In the genomic region with DNA sequence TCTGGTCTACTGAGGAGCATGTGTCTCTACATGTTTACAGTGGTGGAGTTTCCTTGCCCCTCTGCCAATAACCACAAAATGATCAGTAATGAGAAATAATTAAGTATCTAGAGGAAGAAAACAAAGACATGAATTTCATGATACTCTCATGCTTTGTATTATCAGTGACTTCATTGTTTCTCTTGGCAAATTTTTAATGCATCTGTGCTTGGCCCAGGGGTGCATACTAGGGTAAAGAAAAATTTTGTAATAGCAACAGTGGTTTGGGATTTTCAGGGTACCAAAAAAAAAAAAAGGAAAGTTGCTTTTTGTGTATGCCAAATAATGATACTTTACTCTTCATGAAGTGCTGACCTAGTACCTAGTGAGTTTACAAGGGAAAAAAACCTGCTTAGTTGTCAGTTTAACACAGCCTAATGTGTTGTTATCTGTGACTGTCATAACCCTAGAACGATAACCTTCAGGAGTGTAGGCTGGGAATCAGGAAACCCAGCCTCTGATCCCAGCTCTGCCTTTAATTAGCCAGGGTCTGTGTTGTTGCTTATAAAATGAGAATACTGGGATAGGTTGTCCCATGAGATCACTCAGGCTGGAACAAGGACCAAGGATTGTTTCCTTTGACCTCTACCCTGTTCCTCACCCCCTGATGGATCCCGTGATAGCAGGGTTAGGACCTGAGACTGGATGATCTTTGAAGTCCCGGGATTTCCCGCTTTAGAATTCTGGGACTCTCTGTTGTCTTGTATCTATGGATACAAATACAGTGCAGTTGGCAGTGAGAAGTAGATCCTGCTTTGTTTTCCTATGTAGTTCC, we compare ENCODE assay signal across 17 cellular contexts.
DNase-seq lines count a peak whose midpoint lies in the region; ATAC-seq and TF ChIP-seq lines count a peak whose summit lies in the region.
"Had no signal": no experiment of that assay in that cellular context is flagged by ENCODE, and none has a peak within 500 bp of the region (broad histone marks: within the 10 kb centered on the region; RNA-seq: fewer than 3 reads in every experiment).

No MANE protein-coding gene starts in this region.

- ATAC-seq in left lobe of liver (peak; percentile 56), GM21529 (IDR thresholded peaks at IDR 0.05; ENCODE audit: unreplicated experiment) (no peak), GM18502 (IDR thresholded peaks at IDR 0.05; ENCODE audit: poor library complexity, unreplicated experiment) (no peak)
- ATAC-seq: GM23338 had no signal

- H3K4me3 Mint-ChIP-seq in endodermal cell: no peak overlapping the region
- H3K4me3 Mint-ChIP-seq: activated CD4-positive, alpha-beta memory T cell treated with anti-CD3 and anti-CD28 coated beads for 36 hours; activated naive CD4-positive, alpha-beta T cell treated with anti-CD3 and anti-CD28 coated beads, Interleukin-2, amount 10 ng/mL, durations not matched to agents 7 days and 5 days; CD4-positive, CD25-positive, alpha-beta regulatory T cell; GM23338 had no signal

- H3K27me3 ChIP-seq in endodermal cell (ENCODE audit: control insufficient read depth, insufficient read depth, low read length, poor library complexity, severe bottlenecking) (no peaks in the 10 kb centered on the region), sigmoid colon (no peaks in the 10 kb centered on the region)
- H3K27me3 ChIP-seq: dorsolateral prefrontal cortex had no signal

- intact Hi-C loops in sigmoid colon (cut with DNase I): loop anchor here (5.0 kb wide), 1 partner anchor 88 kb away; no protein-coding TSS in a partner anchor

- TF ChIP-seq EP300 in sigmoid colon (IDR thresholded peaks at IDR 0.05): peak in 1 of 4 donors; percentile 27

- H3K9me3 ChIP-seq in endodermal cell (ENCODE audit: control insufficient read depth, low read length) (no peaks in the 10 kb centered on the region), sigmoid colon (no peaks in the 10 kb centered on the region)

- no peaks in the 10 kb centered on the region for H3K27me3 Mint-ChIP-seq in endodermal cell (ENCODE audit: insufficient read depth)
- H3K27me3 Mint-ChIP-seq: activated CD4-positive, alpha-beta memory T cell treated with anti-CD3 and anti-CD28 coated beads for 36 hours; activated naive CD4-positive, alpha-beta T cell treated with anti-CD3 and anti-CD28 coated beads, Interleukin-2, amount 10 ng/mL, durations not matched to agents 7 days and 5 days; CD4-positive, CD25-positive, alpha-beta regulatory T cell had no signal

- no peak for TF ChIP-seq CTCF in endodermal cell (conservative IDR thresholded peaks at IDR 0.05)
- no peak for TF ChIP-seq CTCF in sigmoid colon (IDR thresholded peaks at IDR 0.05)

- H3K36me3 ChIP-seq in endodermal cell (ENCODE audit: control insufficient read depth, insufficient read depth, low read length): no peaks in the 10 kb centered on the region
- H3K36me3 ChIP-seq in sigmoid colon: no peaks in the 10 kb centered on the region

- no peak overlapping the region for H3K9ac ChIP-seq in endodermal cell (ENCODE audit: extremely low read depth, low read length, poor library complexity, severe bottlenecking)

- peaks cover 3% of the 10 kb centered on the region for H3K36me3 Mint-ChIP-seq in endodermal cell (ENCODE audit: low read depth)
- H3K36me3 Mint-ChIP-seq: activated CD4-positive, alpha-beta memory T cell treated with anti-CD3 and anti-CD28 coated beads for 36 hours; activated naive CD4-positive, alpha-beta T cell treated with anti-CD3 and anti-CD28 coated beads, Interleukin-2, amount 10 ng/mL, durations not matched to agents 7 days and 5 days had no signal

- no peak overlapping the region for H3K27ac Mint-ChIP-seq in endodermal cell
- H3K27ac Mint-ChIP-seq: activated CD4-positive, alpha-beta memory T cell treated with anti-CD3 and anti-CD28 coated beads for 36 hours; activated naive CD4-positive, alpha-beta T cell treated with anti-CD3 and anti-CD28 coated beads, Interleukin-2, amount 10 ng/mL, durations not matched to agents 7 days and 5 days; CD4-positive, CD25-positive, alpha-beta regulatory T cell; GM23338 had no signal

- DNase-seq in HuH-7.5 (ENCODE audit: low spot score): peak; percentile 67
- no peak for DNase-seq in endodermal cell
- no peak for DNase-seq in left lobe of liver (ENCODE audit: low spot score)
- no peak for DNase-seq in sigmoid colon
- DNase-seq in HPDE6-E6E7 (ENCODE audit: extremely low spot score): no peak
- no peak for DNase-seq in SHP77 treated with DMSO at 0.1 percent for 48 hours (lab: John Stamatoyannopoulos, UW)
- DNase-seq: activated CD4-positive, alpha-beta memory T cell treated with anti-CD3 and anti-CD28 coated beads for 36 hours; activated naive CD4-positive, alpha-beta T cell treated with anti-CD3 and anti-CD28 coated beads, Interleukin-2, amount 10 ng/mL, durations not matched to agents 7 days and 5 days; CD4-positive, CD25-positive, alpha-beta regulatory T cell; dorsolateral prefrontal cortex; hippocampal formation; NCI-H2029 treated with DMSO at 0.1 percent for 48 hours; OCI-M1; stimulated activated CD8-positive, alpha-beta memory T cell treated with anti-CD3 and anti-CD28 coated beads, Interleukin-4, amount 100 ng/mL, for 48 hours had no signal

- peaks cover 52% of the 10 kb centered on the region for H3K4me1 Mint-ChIP-seq in endodermal cell
- H3K4me1 Mint-ChIP-seq: activated naive CD4-positive, alpha-beta T cell treated with anti-CD3 and anti-CD28 coated beads, Interleukin-2, amount 10 ng/mL, durations not matched to agents 7 days and 5 days had no signal

- H3K27ac ChIP-seq in endodermal cell (ENCODE audit: low read depth, low read length): no peak overlapping the region
- peak overlapping the region; percentile 41 to 84 (median 58) for H3K27ac ChIP-seq in sigmoid colon
- H3K27ac ChIP-seq: dorsolateral prefrontal cortex had no signal

- peaks cover 11% of the 10 kb centered on the region for H3K4me1 ChIP-seq in endodermal cell (ENCODE audit: control insufficient read depth, insufficient read depth, low read length)
- peaks cover 0 to 67% (median 55%) of the 10 kb centered on the region in 4 donors for H3K4me1 ChIP-seq in sigmoid colon

- WGBS in endodermal cell (ENCODE audit: insufficient coverage in 1 of 2, insufficient read length in 1 of 2), 2 experiments: 80 to 89% methylated on average over 2 to 4 of the region's 4 CpGs
- WGBS in sigmoid colon, 2 donors: 10 to 43% methylated on average over 4 of the region's 4 CpGs

- no peak for TF ChIP-seq POLR2A in sigmoid colon (IDR thresholded peaks at IDR 0.05)

- H3K9me3 Mint-ChIP-seq in endodermal cell: no peaks in the 10 kb centered on the region
- H3K9me3 Mint-ChIP-seq: activated CD4-positive, alpha-beta memory T cell treated with anti-CD3 and anti-CD28 coated beads for 36 hours; activated naive CD4-positive, alpha-beta T cell treated with anti-CD3 and anti-CD28 coated beads, Interleukin-2, amount 10 ng/mL, durations not matched to agents 7 days and 5 days; GM23338 had no signal

- H3K4me3 ChIP-seq in endodermal cell (ENCODE audit: low read length): peak overlapping the region; percentile 32
- no peak overlapping the region for H3K4me3 ChIP-seq in sigmoid colon
- H3K4me3 ChIP-seq: dorsolateral prefrontal cortex, GM23338 had no signal
